In the genomic region with DNA sequence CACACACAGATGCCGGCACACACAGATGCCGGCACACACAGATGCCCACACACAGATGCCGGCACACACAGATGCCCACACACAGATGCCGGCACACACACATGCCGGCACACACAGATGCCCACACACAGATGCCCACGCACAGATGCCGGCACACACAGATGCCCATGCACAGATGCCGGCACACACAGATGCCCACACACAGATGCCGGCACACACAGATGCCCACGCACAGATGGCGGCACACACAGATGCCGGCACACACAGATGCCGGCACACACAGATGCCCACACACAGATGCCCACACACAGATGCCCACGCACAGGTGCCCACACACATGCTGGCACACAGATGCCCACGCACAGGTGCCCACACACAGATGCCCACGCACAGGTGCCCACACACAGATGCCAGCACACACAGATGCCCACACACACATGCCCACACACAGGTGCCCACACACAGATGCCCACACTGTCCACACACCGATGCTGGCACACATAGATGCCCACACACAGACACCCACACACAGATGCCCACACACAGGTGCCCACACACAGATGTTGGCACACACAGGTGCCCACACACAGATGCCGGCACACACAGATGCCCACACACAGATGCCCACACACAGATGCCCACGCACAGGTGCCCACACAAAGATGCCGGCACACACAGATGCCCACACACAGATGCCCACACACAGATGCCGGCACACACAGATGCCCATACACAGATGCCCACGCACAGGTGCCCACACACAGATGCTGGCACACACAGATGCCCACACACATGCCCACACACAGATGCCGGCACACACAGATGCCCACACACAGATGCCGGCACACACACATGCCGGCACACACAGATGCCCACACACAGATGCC, we compare ENCODE assay signal across 10 cellular contexts. TPM values are rescaled to one million over a fixed set of nuclear protein-coding genes. Genes with fewer than 3 reads are reported as not detected.
"Had no signal": no experiment of that assay in that cellular context is flagged by ENCODE, and none has a peak within 500 bp of the region (broad histone marks: within the 10 kb centered on the region; RNA-seq: fewer than 3 reads in every experiment).

No MANE protein-coding gene starts in this region.

RNA-seq across cellular contexts. Expression of a gene that starts 11.6 kb away (rescaled TPM):
- total RNA-seq: cardiac septum, dermis blood vessel endothelial cell, foreskin keratinocyte, gastrocnemius medialis had no signal

RNA-seq across cellular contexts. Expression of a gene that starts 17.2 kb away (rescaled TPM):
- total RNA-seq: activated CD4-positive, alpha-beta memory T cell treated with anti-CD3 and anti-CD28 coated beads, Interleukin-2, amount 10 ng/mL, durations not matched to agents 7 days and 5 days; activated CD4-positive, alpha-beta T cell treated with anti-CD3 and anti-CD28 coated beads, Interleukin-2, amount 10 ng/mL, durations not matched to agents 7 days and 5 days; activated naive CD8-positive, alpha-beta T cell treated with anti-CD3 and anti-CD28 coated beads, Interleukin-2, amount 10 ng/mL, durations not matched to agents 7 days and 5 days; activated T-cell treated with anti-CD3 and anti-CD28 coated beads, Interleukin-2, amount 50 U/mL, for 72 hours; dermis blood vessel endothelial cell; foreskin keratinocyte; T-helper 1 cell treated with Interleukin-12 subunit alpha and Interleukin-12 subunit beta and Interleukin-4 antibody, amounts not matched to agents 30 ng/mL and 1 ng/mL, for 36 hours; T-helper 2 cell treated with Interferon-gamma antibody and Interleukin-4, amounts not matched to agents 100 ng/mL and 5 ng/mL, for 36 hours had no signal
